ENCODE assay signal across 26 cellular contexts in the genomic region with DNA sequence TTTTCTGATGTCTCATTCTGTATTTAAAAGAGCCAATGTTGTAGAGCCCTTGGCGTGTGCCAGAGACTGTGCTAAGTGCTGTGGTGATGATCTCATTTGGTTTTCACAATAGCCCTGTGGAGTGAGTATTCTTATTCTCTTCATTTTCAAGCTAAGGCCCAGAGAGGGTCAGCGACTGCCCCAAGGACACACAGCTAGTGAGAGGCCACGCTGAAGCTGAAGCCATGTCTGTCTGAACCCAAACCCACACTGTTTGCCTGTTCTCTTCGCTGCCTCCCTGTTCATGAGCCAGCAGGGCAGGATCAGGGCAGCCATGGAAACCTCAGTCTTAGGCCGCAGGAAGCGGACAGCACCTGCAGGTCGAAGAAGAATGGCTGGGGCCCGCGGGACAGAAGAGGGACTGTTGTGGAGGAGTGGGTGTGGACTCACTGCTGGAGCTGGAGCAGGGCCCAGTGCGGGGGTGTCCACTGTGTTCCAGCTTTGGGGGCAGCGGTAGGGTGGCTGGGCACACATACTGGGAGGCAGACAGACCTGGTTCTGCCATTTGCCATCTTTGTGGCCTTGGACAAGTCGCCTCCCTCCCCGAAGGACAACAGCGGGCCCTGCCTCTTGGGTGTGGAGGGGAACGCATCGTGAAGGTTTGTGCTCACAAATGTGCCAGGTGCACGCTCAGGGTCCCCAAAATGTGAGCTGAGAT.
"Had no signal": no experiment of that assay in that cellular context is flagged by ENCODE, and none has a peak within 500 bp of the region (broad histone marks: within the 10 kb centered on the region; RNA-seq: fewer than 3 reads in every experiment).

No MANE protein-coding gene starts in this region.

- H3K4me2 ChIP-seq: neural progenitor cell, smooth muscle cell had no signal

- H3K4me1 ChIP-seq: left lung, lower lobe of right lung, right atrium auricular region, right lobe of liver, tibial nerve, upper lobe of left lung, vagina had no signal

- H3K36me3 ChIP-seq: left lung, lower lobe of right lung, neural progenitor cell, ovary, right atrium auricular region, right lobe of liver, tibial nerve, upper lobe of left lung, vagina had no signal

- DNase-seq: hypothalamus; immature natural killer cell; kidney; left colon; left lung; lower lobe of right lung; mammary epithelial cell; mesendoderm; naive B cell; natural killer cell; nephron progenitor cell; ovary; stimulated activated CD4-positive, alpha-beta T cell treated with anti-CD3 and anti-CD28 coated beads, Interleukin-1b, Interleukin-23, amount 100 ng/mL, for 48 hours; stimulated activated CD4-positive, alpha-beta T cell treated with anti-CD3 and anti-CD28 coated beads, Interleukin-2, amount 100 ng/mL, for 48 hours; stimulated activated CD4-positive, alpha-beta T cell treated with anti-CD3 and anti-CD28 coated beads, Interleukin-4, amount 100 ng/mL, for 4 hours; stimulated activated CD8-positive, alpha-beta memory T cell treated with anti-CD3 and anti-CD28 coated beads, Interleukin-4, amount 100 ng/mL, for 48 hours; stimulated activated naive CD4-positive, alpha-beta T cell treated with Interleukin-2 at 50 U/mL for 16 hours; stimulated activated naive CD8-positive, alpha-beta T cell treated with anti-CD3 and anti-CD28 coated beads, Interleukin-15, amount 100 ng/mL, for 72 hours; substantia nigra; upper lobe of left lung had no signal

- H3K27me3 ChIP-seq: neural progenitor cell, ovary, right atrium auricular region, right lobe of liver, vagina had no signal

- H3K27ac ChIP-seq: left lung, lower lobe of right lung, neural progenitor cell, ovary, right atrium auricular region, right lobe of liver, tibial nerve, upper lobe of left lung, vagina had no signal

- H3K9ac ChIP-seq: neural progenitor cell had no signal

- H3K9me3 ChIP-seq: left lung, lower lobe of right lung, ovary, right atrium auricular region, right lobe of liver, tibial nerve, upper lobe of left lung, vagina had no signal

- H2AFZ ChIP-seq: neural progenitor cell had no signal

- H3K4me3 ChIP-seq: left lung, lower lobe of right lung, neural progenitor cell, ovary, right atrium auricular region, right lobe of liver, smooth muscle cell, tibial nerve, upper lobe of left lung, vagina had no signal
